Comparison of ENCODE assay signal across 1 cellular context in the genomic region with DNA sequence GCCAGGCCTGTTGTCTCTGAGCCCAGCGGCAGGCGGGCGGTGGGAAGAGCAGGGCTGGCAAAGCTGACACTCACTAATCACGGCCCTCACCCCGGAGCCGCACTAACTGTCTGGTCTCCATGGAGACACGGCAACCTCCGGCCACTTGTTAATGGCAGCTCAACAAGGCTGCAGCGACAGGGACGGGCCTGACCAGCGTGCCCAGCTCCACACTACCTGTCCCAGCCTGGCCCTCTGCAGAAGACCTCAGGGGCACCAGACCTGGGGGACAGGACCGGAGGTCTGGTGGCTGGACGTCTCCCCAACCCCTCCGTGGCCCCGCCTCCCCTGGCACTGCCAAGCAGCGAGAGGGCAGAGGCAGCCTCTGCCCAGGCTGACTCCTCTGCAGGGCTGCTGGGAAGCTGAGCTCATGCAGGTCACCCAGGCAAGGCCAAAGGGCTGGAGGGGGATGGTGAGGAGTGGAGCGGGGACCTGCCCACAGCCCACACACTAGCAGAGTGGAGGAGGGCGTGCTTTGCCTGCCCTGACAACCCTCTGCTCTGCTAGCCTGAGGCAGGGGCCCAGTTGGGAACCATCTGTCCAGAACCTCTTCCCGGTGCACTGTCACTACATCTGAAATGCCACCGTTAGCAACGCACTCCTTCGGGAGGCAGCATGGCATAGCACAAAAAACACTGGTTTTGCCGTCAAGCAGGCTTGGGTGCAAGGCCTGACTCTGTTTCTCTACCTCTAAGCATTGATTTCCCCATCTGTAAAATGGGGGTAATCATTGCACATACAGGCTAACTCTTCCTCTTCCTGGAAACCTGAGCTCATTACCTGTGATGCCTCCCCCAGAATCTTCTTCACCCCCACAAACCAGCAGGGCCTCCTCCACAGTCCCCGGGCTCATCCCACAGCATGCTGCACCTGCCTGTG.
A peak's percentile ranks its signal among the peaks of the same experiment; 100 is the strongest.
TF ChIP-seq lines count a peak whose summit lies in the region.

No MANE protein-coding gene starts in this region.

TF ChIP-seq in HepG2, 621 proteins besides CTCF, POLR2A, EP300 and RAD21 (continued from another document and continues in another):
- TF ChIP-seq, protein P1, sequence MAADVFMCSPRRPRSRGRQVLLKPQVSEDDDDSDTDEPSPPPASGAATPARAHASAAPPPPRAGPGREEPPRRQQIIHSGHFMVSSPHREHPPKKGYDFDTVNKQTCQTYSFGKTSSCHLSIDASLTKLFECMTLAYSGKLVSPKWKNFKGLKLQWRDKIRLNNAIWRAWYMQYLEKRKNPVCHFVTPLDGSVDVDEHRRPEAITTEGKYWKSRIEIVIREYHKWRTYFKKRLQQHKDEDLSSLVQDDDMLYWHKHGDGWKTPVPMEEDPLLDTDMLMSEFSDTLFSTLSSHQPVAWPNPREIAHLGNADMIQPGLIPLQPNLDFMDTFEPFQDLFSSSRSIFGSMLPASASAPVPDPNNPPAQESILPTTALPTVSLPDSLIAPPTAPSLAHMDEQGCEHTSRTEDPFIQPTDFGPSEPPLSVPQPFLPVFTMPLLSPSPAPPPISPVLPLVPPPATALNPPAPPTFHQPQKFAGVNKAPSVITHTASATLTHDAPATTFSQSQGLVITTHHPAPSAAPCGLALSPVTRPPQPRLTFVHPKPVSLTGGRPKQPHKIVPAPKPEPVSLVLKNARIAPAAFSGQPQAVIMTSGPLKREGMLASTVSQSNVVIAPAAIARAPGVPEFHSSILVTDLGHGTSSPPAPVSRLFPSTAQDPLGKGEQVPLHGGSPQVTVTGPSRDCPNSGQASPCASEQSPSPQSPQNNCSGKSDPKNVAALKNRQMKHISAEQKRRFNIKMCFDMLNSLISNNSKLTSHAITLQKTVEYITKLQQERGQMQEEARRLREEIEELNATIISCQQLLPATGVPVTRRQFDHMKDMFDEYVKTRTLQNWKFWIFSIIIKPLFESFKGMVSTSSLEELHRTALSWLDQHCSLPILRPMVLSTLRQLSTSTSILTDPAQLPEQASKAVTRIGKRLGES (CRISPR knock-in tag; IDR thresholded peaks at IDR 0.05; ENCODE audit: borderline replicate concordance), result no peak
- no peak for TF ChIP-seq ZFP82 (CRISPR knock-in tag; IDR thresholded peaks at IDR 0.05; ENCODE audit: borderline replicate concordance)
- TF ChIP-seq SMAD9 (CRISPR knock-in tag; IDR thresholded peaks at IDR 0.05), result no peak
- no peak for TF ChIP-seq FOXK1 (CRISPR knock-in tag; IDR thresholded peaks at IDR 0.05; ENCODE audit: borderline replicate concordance, low read depth)
- TF ChIP-seq, protein P2, sequence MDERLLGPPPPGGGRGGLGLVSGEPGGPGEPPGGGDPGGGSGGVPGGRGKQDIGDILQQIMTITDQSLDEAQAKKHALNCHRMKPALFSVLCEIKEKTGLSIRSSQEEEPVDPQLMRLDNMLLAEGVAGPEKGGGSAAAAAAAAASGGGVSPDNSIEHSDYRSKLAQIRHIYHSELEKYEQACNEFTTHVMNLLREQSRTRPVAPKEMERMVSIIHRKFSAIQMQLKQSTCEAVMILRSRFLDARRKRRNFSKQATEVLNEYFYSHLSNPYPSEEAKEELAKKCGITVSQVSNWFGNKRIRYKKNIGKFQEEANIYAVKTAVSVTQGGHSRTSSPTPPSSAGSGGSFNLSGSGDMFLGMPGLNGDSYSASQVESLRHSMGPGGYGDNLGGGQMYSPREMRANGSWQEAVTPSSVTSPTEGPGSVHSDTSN (CRISPR knock-in tag; IDR thresholded peaks at IDR 0.05), result no peak
- TF ChIP-seq, protein P3, sequence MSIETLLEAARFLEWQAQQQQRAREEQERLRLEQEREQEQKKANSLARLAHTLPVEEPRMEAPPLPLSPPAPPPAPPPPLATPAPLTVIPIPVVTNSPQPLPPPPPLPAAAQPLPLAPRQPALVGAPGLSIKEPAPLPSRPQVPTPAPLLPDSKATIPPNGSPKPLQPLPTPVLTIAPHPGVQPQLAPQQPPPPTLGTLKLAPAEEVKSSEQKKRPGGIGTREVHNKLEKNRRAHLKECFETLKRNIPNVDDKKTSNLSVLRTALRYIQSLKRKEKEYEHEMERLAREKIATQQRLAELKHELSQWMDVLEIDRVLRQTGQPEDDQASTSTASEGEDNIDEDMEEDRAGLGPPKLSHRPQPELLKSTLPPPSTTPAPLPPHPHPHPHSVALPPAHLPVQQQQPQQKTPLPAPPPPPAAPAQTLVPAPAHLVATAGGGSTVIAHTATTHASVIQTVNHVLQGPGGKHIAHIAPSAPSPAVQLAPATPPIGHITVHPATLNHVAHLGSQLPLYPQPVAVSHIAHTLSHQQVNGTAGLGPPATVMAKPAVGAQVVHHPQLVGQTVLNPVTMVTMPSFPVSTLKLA (IDR thresholded peaks at IDR 0.05), result no peak
- 0 out of 2 replicates have a peak, but pooled peaks have one; percentile 62 for TF ChIP-seq ZNF451 (CRISPR knock-in tag; IDR thresholded peaks at IDR 0.05)
- no peak for TF ChIP-seq NR1H2 (CRISPR knock-in tag; IDR thresholded peaks at IDR 0.05; ENCODE audit: borderline replicate concordance, low read depth)
- TF ChIP-seq KLF12 (CRISPR knock-in tag; IDR thresholded peaks at IDR 0.05; ENCODE audit: borderline replicate concordance), result no peak
- TF ChIP-seq, protein P4, sequence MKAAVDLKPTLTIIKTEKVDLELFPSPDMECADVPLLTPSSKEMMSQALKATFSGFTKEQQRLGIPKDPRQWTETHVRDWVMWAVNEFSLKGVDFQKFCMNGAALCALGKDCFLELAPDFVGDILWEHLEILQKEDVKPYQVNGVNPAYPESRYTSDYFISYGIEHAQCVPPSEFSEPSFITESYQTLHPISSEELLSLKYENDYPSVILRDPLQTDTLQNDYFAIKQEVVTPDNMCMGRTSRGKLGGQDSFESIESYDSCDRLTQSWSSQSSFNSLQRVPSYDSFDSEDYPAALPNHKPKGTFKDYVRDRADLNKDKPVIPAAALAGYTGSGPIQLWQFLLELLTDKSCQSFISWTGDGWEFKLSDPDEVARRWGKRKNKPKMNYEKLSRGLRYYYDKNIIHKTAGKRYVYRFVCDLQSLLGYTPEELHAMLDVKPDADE (CRISPR knock-in tag; IDR thresholded peaks at IDR 0.05), result no peak
- TF ChIP-seq FLYWCH1 (CRISPR knock-in tag; IDR thresholded peaks at IDR 0.05), result no peak
- no peak for TF ChIP-seq SPEN (CRISPR knock-in tag; IDR thresholded peaks at IDR 0.05; ENCODE audit: low read depth)
- no peak for TF ChIP-seq SALL1 (CRISPR knock-in tag; IDR thresholded peaks at IDR 0.05)
- TF ChIP-seq ZNF749 (CRISPR knock-in tag; IDR thresholded peaks at IDR 0.05; ENCODE audit: borderline replicate concordance), result no peak
- TF ChIP-seq, protein P5, sequence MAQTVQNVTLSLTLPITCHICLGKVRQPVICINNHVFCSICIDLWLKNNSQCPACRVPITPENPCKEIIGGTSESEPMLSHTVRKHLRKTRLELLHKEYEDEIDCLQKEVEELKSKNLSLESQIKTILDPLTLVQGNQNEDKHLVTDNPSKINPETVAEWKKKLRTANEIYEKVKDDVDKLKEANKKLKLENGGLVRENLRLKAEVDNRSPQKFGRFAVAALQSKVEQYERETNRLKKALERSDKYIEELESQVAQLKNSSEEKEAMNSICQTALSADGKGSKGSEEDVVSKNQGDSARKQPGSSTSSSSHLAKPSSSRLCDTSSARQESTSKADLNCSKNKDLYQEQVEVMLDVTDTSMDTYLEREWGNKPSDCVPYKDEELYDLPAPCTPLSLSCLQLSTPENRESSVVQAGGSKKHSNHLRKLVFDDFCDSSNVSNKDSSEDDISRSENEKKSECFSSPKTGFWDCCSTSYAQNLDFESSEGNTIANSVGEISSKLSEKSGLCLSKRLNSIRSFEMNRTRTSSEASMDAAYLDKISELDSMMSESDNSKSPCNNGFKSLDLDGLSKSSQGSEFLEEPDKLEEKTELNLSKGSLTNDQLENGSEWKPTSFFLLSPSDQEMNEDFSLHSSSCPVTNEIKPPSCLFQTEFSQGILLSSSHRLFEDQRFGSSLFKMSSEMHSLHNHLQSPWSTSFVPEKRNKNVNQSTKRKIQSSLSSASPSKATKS (CRISPR knock-in tag; IDR thresholded peaks at IDR 0.05), result no peak
- TF ChIP-seq ZNF143 (CRISPR knock-in tag; IDR thresholded peaks at IDR 0.05), result no peak; the same call in 1 of the 2 replicates
- TF ChIP-seq NFYC (CRISPR knock-in tag; IDR thresholded peaks at IDR 0.05), result no peak
- 0 out of 2 replicates have a peak, but pooled peaks have one; percentile 38 for TF ChIP-seq RBFOX2 (IDR thresholded peaks at IDR 0.05; ENCODE audit: low read depth, low read length)
- no peak for TF ChIP-seq FOXJ3 (CRISPR knock-in tag; IDR thresholded peaks at IDR 0.05; ENCODE audit: borderline replicate concordance)
- TF ChIP-seq HDAC2 (CRISPR knock-in tag; IDR thresholded peaks at IDR 0.05), result peak; percentile 42; the same call in 1 of the 2 replicates
- TF ChIP-seq, protein P6, sequence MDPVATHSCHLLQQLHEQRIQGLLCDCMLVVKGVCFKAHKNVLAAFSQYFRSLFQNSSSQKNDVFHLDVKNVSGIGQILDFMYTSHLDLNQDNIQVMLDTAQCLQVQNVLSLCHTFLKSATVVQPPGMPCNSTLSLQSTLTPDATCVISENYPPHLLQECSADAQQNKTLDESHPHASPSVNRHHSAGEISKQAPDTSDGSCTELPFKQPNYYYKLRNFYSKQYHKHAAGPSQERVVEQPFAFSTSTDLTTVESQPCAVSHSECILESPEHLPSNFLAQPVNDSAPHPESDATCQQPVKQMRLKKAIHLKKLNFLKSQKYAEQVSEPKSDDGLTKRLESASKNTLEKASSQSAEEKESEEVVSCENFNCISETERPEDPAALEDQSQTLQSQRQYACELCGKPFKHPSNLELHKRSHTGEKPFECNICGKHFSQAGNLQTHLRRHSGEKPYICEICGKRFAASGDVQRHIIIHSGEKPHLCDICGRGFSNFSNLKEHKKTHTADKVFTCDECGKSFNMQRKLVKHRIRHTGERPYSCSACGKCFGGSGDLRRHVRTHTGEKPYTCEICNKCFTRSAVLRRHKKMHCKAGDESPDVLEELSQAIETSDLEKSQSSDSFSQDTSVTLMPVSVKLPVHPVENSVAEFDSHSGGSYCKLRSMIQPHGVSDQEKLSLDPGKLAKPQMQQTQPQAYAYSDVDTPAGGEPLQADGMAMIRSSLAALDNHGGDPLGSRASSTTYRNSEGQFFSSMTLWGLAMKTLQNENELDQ (CRISPR knock-in tag; IDR thresholded peaks at IDR 0.05; ENCODE audit: borderline replicate concordance), result no peak
- TF ChIP-seq ZNF225 (CRISPR knock-in tag; IDR thresholded peaks at IDR 0.05), result no peak
- TF ChIP-seq ZNF777 (CRISPR knock-in tag; IDR thresholded peaks at IDR 0.05), result 0 out of 2 replicates have a peak, but pooled peaks have one; percentile 45
- TF ChIP-seq ZNF296 (CRISPR knock-in tag; conservative IDR thresholded peaks at IDR 0.05), result no peak
- TF ChIP-seq, protein P7, sequence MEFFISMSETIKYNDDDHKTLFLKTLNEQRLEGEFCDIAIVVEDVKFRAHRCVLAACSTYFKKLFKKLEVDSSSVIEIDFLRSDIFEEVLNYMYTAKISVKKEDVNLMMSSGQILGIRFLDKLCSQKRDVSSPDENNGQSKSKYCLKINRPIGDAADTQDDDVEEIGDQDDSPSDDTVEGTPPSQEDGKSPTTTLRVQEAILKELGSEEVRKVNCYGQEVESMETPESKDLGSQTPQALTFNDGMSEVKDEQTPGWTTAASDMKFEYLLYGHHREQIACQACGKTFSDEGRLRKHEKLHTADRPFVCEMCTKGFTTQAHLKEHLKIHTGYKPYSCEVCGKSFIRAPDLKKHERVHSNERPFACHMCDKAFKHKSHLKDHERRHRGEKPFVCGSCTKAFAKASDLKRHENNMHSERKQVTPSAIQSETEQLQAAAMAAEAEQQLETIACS (CRISPR knock-in tag; IDR thresholded peaks at IDR 0.05), result no peak
- no peak for TF ChIP-seq ISX (CRISPR knock-in tag; conservative IDR thresholded peaks at IDR 0.05)
- peak; percentile 29; the same call in 1 of the 2 replicates for TF ChIP-seq GATAD2A (CRISPR knock-in tag; IDR thresholded peaks at IDR 0.05)
- TF ChIP-seq MAFK (conservative IDR thresholded peaks at IDR 0.05 in 1 of 2, IDR thresholded peaks at IDR 0.05 in 1 of 2; ENCODE audit: low read length in 2 of 2), result no peak
- TF ChIP-seq, protein P8, sequence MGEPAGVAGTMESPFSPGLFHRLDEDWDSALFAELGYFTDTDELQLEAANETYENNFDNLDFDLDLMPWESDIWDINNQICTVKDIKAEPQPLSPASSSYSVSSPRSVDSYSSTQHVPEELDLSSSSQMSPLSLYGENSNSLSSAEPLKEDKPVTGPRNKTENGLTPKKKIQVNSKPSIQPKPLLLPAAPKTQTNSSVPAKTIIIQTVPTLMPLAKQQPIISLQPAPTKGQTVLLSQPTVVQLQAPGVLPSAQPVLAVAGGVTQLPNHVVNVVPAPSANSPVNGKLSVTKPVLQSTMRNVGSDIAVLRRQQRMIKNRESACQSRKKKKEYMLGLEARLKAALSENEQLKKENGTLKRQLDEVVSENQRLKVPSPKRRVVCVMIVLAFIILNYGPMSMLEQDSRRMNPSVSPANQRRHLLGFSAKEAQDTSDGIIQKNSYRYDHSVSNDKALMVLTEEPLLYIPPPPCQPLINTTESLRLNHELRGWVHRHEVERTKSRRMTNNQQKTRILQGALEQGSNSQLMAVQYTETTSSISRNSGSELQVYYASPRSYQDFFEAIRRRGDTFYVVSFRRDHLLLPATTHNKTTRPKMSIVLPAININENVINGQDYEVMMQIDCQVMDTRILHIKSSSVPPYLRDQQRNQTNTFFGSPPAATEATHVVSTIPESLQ (CRISPR knock-in tag; conservative IDR thresholded peaks at IDR 0.05), result no peak
- no peak for TF ChIP-seq RFXAP (CRISPR knock-in tag; IDR thresholded peaks at IDR 0.05; ENCODE audit: borderline replicate concordance)
- TF ChIP-seq CHD4 (IDR thresholded peaks at IDR 0.05; ENCODE audit: borderline replicate concordance, low read length), result no peak
- no peak for TF ChIP-seq KLF15 (CRISPR knock-in tag; IDR thresholded peaks at IDR 0.05; ENCODE audit: borderline replicate concordance)
- TF ChIP-seq ZNF263 (CRISPR knock-in tag; IDR thresholded peaks at IDR 0.05), result peak; percentile 27; the same call in 1 of the 2 replicates
- TF ChIP-seq ZSCAN31 (CRISPR knock-in tag; IDR thresholded peaks at IDR 0.05; ENCODE audit: low read depth), result no peak
- no peak for TF ChIP-seq JUND (CRISPR knock-in tag; IDR thresholded peaks at IDR 0.05)
- no peak for TF ChIP-seq HOXA7 (CRISPR knock-in tag; IDR thresholded peaks at IDR 0.05)
- TF ChIP-seq ZNF878 (CRISPR knock-in tag; IDR thresholded peaks at IDR 0.05), result no peak
- no peak for TF ChIP-seq DR1 (CRISPR knock-in tag; IDR thresholded peaks at IDR 0.05)
- TF ChIP-seq, protein P9, sequence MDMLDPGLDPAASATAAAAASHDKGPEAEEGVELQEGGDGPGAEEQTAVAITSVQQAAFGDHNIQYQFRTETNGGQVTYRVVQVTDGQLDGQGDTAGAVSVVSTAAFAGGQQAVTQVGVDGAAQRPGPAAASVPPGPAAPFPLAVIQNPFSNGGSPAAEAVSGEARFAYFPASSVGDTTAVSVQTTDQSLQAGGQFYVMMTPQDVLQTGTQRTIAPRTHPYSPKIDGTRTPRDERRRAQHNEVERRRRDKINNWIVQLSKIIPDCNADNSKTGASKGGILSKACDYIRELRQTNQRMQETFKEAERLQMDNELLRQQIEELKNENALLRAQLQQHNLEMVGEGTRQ (IDR thresholded peaks at IDR 0.05; ENCODE audit: low read depth, low read length), result no peak
- TF ChIP-seq, protein P9 (CRISPR knock-in tag; IDR thresholded peaks at IDR 0.05; ENCODE audit: borderline replicate concordance), result no peak
